8 cellular contexts compared by ENCODE assay signal in genomic region chr12:122097641-122098364, GRCh38.
DNase-seq lines count a peak whose midpoint lies in the region; ATAC-seq lines count a peak whose summit lies in the region.

No MANE protein-coding gene starts in this region.

- H3K9me3 Mint-ChIP-seq in activated naive CD4-positive, alpha-beta T cell treated with anti-CD3 and anti-CD28 coated beads, Interleukin-2, amount 10 ng/mL, durations not matched to agents 7 days and 5 days: no peaks in the 10 kb centered on the region

- no peak for DNase-seq in activated naive CD4-positive, alpha-beta T cell treated with anti-CD3 and anti-CD28 coated beads, Interleukin-2, amount 10 ng/mL, durations not matched to agents 7 days and 5 days
- DNase-seq in activated naive CD4-positive, alpha-beta T cell treated with Interleukin-2 at 50 U/mL for 16 hours: no peak
- peak; percentile 68 for DNase-seq in amniotic epithelial cell (ENCODE audit: low read depth)
- DNase-seq in kidney tubule cell (ENCODE audit: low spot score): peak; percentile 31
- DNase-seq in substantia nigra (lab: John Stamatoyannopoulos, UW): peak in 9 of 49 donors; percentile 15 to 62 (median 40)
- DNase-seq in NCI-H82 (lab: John Stamatoyannopoulos, UW): no peak

- peaks cover 57% of the 10 kb centered on the region for H3K4me1 Mint-ChIP-seq in activated naive CD4-positive, alpha-beta T cell treated with anti-CD3 and anti-CD28 coated beads, Interleukin-2, amount 10 ng/mL, durations not matched to agents 7 days and 5 days

- peak overlapping the region; percentile 77 for H3K27ac ChIP-seq in substantia nigra (ENCODE audit: low read depth, low read length, poor library complexity, severe bottlenecking)

- peaks cover 17% of the 10 kb centered on the region for H3K36me3 Mint-ChIP-seq in activated naive CD4-positive, alpha-beta T cell treated with anti-CD3 and anti-CD28 coated beads, Interleukin-2, amount 10 ng/mL, durations not matched to agents 7 days and 5 days

- no peaks in the 10 kb centered on the region for H3K27me3 Mint-ChIP-seq in activated naive CD4-positive, alpha-beta T cell treated with anti-CD3 and anti-CD28 coated beads, Interleukin-2, amount 10 ng/mL, durations not matched to agents 7 days and 5 days

- H3K4me3 Mint-ChIP-seq in activated naive CD4-positive, alpha-beta T cell treated with anti-CD3 and anti-CD28 coated beads, Interleukin-2, amount 10 ng/mL, durations not matched to agents 7 days and 5 days: peak overlapping the region; percentile 18

- peak overlapping the region; percentile 77 for H3K27ac Mint-ChIP-seq in activated naive CD4-positive, alpha-beta T cell treated with anti-CD3 and anti-CD28 coated beads, Interleukin-2, amount 10 ng/mL, durations not matched to agents 7 days and 5 days

- ATAC-seq in GM19397 (IDR thresholded peaks at IDR 0.05; ENCODE audit: unreplicated experiment): no peak
- no peak for ATAC-seq in GM19463 (IDR thresholded peaks at IDR 0.05; ENCODE audit: unreplicated experiment)

- CTCF ChIA-PET in activated naive CD4-positive, alpha-beta T cell treated with anti-CD3 and anti-CD28 coated beads, Interleukin-2, amount 10 ng/mL, durations not matched to agents 7 days and 5 days (lab: Charles Lee): interaction anchor here (1.4 to 2.8 kb wide), 3 partner anchors 10 to 43 kb away, joined by 4 to 7 read pairs (median 4); no protein-coding TSS in a partner anchor

Comparison
In these comparisons a context has a peak if more than half of its experiments do, and no peak if none do; other contexts are left out.
1. DNase-seq: peak in amniotic epithelial cell (single experiment) and kidney tubule cell (single experiment); none in activated naive CD4-positive, alpha-beta T cell treated with anti-CD3 and anti-CD28 coated beads, Interleukin-2, amount 10 ng/mL, durations not matched to agents 7 days and 5 days (single experiment), activated naive CD4-positive, alpha-beta T cell treated with Interleukin-2 at 50 U/mL for 16 hours (single experiment) and NCI-H82 (single experiment).